In genomic region chr16:15439102-15439501, GRCh38 we compare ENCODE assay signal across 20 cellular contexts. TPM values are rescaled to one million over a fixed set of nuclear protein-coding genes. Genes with fewer than 3 reads are reported as not detected.
"Had no signal": no experiment of that assay in that cellular context is flagged by ENCODE, and none has a peak within 500 bp of the region (broad histone marks: within the 10 kb centered on the region; RNA-seq: fewer than 3 reads in every experiment).

No MANE protein-coding gene starts in this region.

- H3K27me3 ChIP-seq: uterus had no signal

- H3K9me3 ChIP-seq: left lung, stomach, suprapubic skin, uterus had no signal

- H3K27ac Mint-ChIP-seq: activated CD4-positive, alpha-beta memory T cell treated with anti-CD3 and anti-CD28 coated beads for 36 hours; activated naive CD4-positive, alpha-beta T cell treated with anti-CD3 and anti-CD28 coated beads, Interleukin-2, amount 10 ng/mL, durations not matched to agents 7 days and 5 days; immature natural killer cell; mesothelial cell of epicardium; naive thymus-derived CD8-positive, alpha-beta T cell had no signal

- H3K9me3 Mint-ChIP-seq: activated CD4-positive, alpha-beta memory T cell treated with anti-CD3 and anti-CD28 coated beads for 36 hours; activated naive CD4-positive, alpha-beta T cell treated with anti-CD3 and anti-CD28 coated beads, Interleukin-2, amount 10 ng/mL, durations not matched to agents 7 days and 5 days; immature natural killer cell; mesothelial cell of epicardium had no signal

- FAIRE-seq: bronchial epithelial cell had no signal

- H3K4me3 Mint-ChIP-seq: activated CD4-positive, alpha-beta memory T cell treated with anti-CD3 and anti-CD28 coated beads for 36 hours; activated naive CD4-positive, alpha-beta T cell treated with anti-CD3 and anti-CD28 coated beads, Interleukin-2, amount 10 ng/mL, durations not matched to agents 7 days and 5 days; immature natural killer cell; mesothelial cell of epicardium; naive thymus-derived CD8-positive, alpha-beta T cell had no signal

- H3K27ac ChIP-seq: foreskin keratinocyte, hepatocyte, left lung, parathyroid adenoma, suprapubic skin had no signal

- H3K79me2 ChIP-seq: hepatocyte had no signal

- ATAC-seq: foreskin keratinocyte; naive thymus-derived CD8-positive, alpha-beta T cell had no signal

- H3K36me3 Mint-ChIP-seq: activated CD4-positive, alpha-beta memory T cell treated with anti-CD3 and anti-CD28 coated beads for 36 hours; immature natural killer cell; mesothelial cell of epicardium had no signal

- H3K4me1 ChIP-seq: uterus had no signal

- H3K4me2 ChIP-seq: hepatocyte had no signal

- H2AFZ ChIP-seq: hepatocyte, parathyroid adenoma had no signal

- H3K4me3 ChIP-seq: hepatocyte, left lung, stomach, suprapubic skin, uterus had no signal

- DNase-seq: activated CD4-positive, alpha-beta memory T cell treated with anti-CD3 and anti-CD28 coated beads for 36 hours; activated CD4-positive, alpha-beta T cell treated with anti-CD3 and anti-CD28 coated beads for 48 hours; activated effector memory CD4-positive, alpha-beta T cell treated with anti-CD3 and anti-CD28 coated beads, Interleukin-2, amount 50 U/mL, for 16 hours; activated naive CD4-positive, alpha-beta T cell treated with anti-CD3 and anti-CD28 coated beads, Interleukin-2, amount 10 ng/mL, durations not matched to agents 7 days and 5 days; cortex of kidney; foreskin keratinocyte; immature natural killer cell; left lung; naive thymus-derived CD8-positive, alpha-beta T cell; right cardiac atrium; stimulated activated CD4-positive, alpha-beta T cell treated with anti-CD3 and anti-CD28 coated beads, Interleukin-1b, Interleukin-23, amount 100 ng/mL, for 48 hours; stomach; trophoblast cell; uterus had no signal

- H3K36me3 ChIP-seq: left lung, stomach, suprapubic skin, uterus had no signal

- H3K9ac ChIP-seq: parathyroid adenoma had no signal

RNA-seq across cellular contexts. Expression of gene MPV17L, which starts 43.5 kb away (rescaled TPM):
- total RNA-seq: activated CD4-positive, alpha-beta memory T cell treated with anti-CD3 and anti-CD28 coated beads for 36 hours; naive thymus-derived CD8-positive, alpha-beta T cell; T-helper 2 cell treated with Interferon-gamma antibody and Interleukin-4, amounts not matched to agents 100 ng/mL and 5 ng/mL, for 36 hours had no signal
- polyA plus RNA-seq: naive thymus-derived CD8-positive, alpha-beta T cell had no signal
